ENCODE assay signal across 9 cellular contexts in genomic region chr5:139574641-139575312, GRCh38. TPM values are rescaled to one million over a fixed set of nuclear protein-coding genes. Genes with fewer than 3 reads are reported as not detected.
DNase-seq lines count a peak whose midpoint lies in the region; ATAC-seq, FAIRE-seq and TF ChIP-seq lines count a peak whose summit lies in the region.
"Had no signal": no experiment of that assay in that cellular context is flagged by ENCODE, and none has a peak within 500 bp of the region (broad histone marks: within the 10 kb centered on the region; RNA-seq: fewer than 3 reads in every experiment).

No MANE protein-coding gene starts in this region.

- no peak overlapping the region for H4K91ac ChIP-seq in H1 (replicated peaks; ENCODE audit: insufficient read length, low read length)

- H3K4me1 ChIP-seq in Panc1 (ENCODE audit: control insufficient read depth, insufficient read depth, low read length), result peaks cover 4% of the 10 kb centered on the region; the same call in 1 of the 2 replicates
- H3K4me1 ChIP-seq in H1 (replicated peaks in 1 of 4; ENCODE audit: control insufficient read depth in 3 of 4, insufficient read depth in 4 of 4, low read length in 3 of 4), result peaks cover 0 to 7% (median 0%) of the 10 kb centered on the region in 4 experiments; a peak in 2 of 7 replicates

- no peaks in the 10 kb centered on the region for H3K9me3 Mint-ChIP-seq in naive thymus-derived CD8-positive, alpha-beta T cell

- peaks cover 22 to 25% of the 10 kb centered on the region in 2 experiments for H4K20me1 ChIP-seq in H1 (replicated peaks in 1 of 2; ENCODE audit: control insufficient read depth in 1 of 2, insufficient read depth in 2 of 2, low read length in 2 of 2)

- WGBS in H1 (ENCODE audit: extremely low coverage in 1 of 2, insufficient coverage in 1 of 2, insufficient read length in 1 of 2, insufficient replicate concordance in 2 of 2, low coverage in 1 of 2, low lambda C conversion rate in 2 of 2, missing lambda C conversion rate in 1 of 2), 2 experiments, result 90% methylated on average over 4 of the region's 4 CpGs; no CpG with 5 or more reads in 1 of the 2 experiments

- BruUV-seq in Panc1 (replicated peaks; lab: Mats Ljungman, UMichigan), result TSS peak; percentile 49

- CTCF ChIA-PET in Panc1 (lab: Charles Lee) (interaction anchor here (0.7 to 1.2 kb wide), 3 partner anchors 9 to 52 kb away, joined by 3 to 5 read pairs (median 3); no protein-coding TSS in a partner anchor), H1 (lab: Charles Lee; ENCODE audit: partially characterized antibody) (interaction anchor here (0.5 to 4.9 kb wide), 27 partner anchors 8 to 196 kb away, joined by 3 to 43 read pairs (median 4); partner anchors contain the start of gene UBE2D2)

- H4K5ac ChIP-seq in H1 (ENCODE audit: insufficient read length, low read depth, low read length), result no peak overlapping the region

- H3K27ac Mint-ChIP-seq in naive thymus-derived CD8-positive, alpha-beta T cell, result peak overlapping the region in 9 of 10 donors; percentile 52 to 93 (median 87)

- H2BK120ac ChIP-seq in H1 (replicated peaks; ENCODE audit: low read depth, low read length), result no peak overlapping the region

- no peak overlapping the region for H2AK5ac ChIP-seq in H1 (ENCODE audit: low read depth, low read length)

- no peaks in the 10 kb centered on the region for H3K36me3 ChIP-seq in Panc1 (ENCODE audit: control insufficient read depth, insufficient read depth, low read length)
- peaks cover 0 to 4% (median 0%) of the 10 kb centered on the region in 4 experiments; a peak in 2 of 8 replicates for H3K36me3 ChIP-seq in H1 (ENCODE audit: control insufficient read depth in 2 of 4, insufficient read depth in 4 of 4, low read length in 3 of 4)

- H3K79me2 ChIP-seq in H1 (ENCODE audit: control insufficient read depth in 1 of 2, insufficient read depth in 2 of 2, low read length in 2 of 2), result peaks cover 35 to 94% of the 10 kb centered on the region in 2 experiments

- no peak overlapping the region for H2BK15ac ChIP-seq in H1 (ENCODE audit: low read length)

- TF ChIP-seq RAD21 in H1 (IDR thresholded peaks at IDR 0.05 in 1 of 2, conservative IDR thresholded peaks at IDR 0.05 in 1 of 2; ENCODE audit: low read depth in 2 of 2, low read length in 2 of 2), result peak; percentile 57 to 63

- H3K36me3 Mint-ChIP-seq in naive thymus-derived CD8-positive, alpha-beta T cell, result peaks cover 0 to 30% (median 2%) of the 10 kb centered on the region in 3 donors

- DNase-seq in Ammon's horn (ENCODE audit: low spot score) (peak; percentile 36), GM13976 (ENCODE audit: low spot score) (peak; percentile 44), Panc1 (ENCODE audit: low read depth, low spot score) (no peak), H1 (ENCODE audit: low read depth in 1 of 2, low spot score in 2 of 2) (no peak)
- DNase-seq in naive thymus-derived CD8-positive, alpha-beta T cell, result peak in 6 of 10 donors; percentile 14 to 62 (median 44)
- no peak for DNase-seq in stimulated activated CD4-positive, alpha-beta T cell treated with anti-CD3 and anti-CD28 coated beads, Interleukin-12 subunit alpha, Interleukin-12 subunit beta, amount 100 ng/mL, for 4 hours

- H3K56ac ChIP-seq in H1 (replicated peaks; ENCODE audit: insufficient read length, low read depth, low read length), result no peak overlapping the region

- no peak overlapping the region for H2BK20ac ChIP-seq in H1 (ENCODE audit: low read length)

- ATAC-seq in Panc1 (peak; percentile 71), HG02981 (IDR thresholded peaks at IDR 0.05; ENCODE audit: unreplicated experiment) (no peak), HG02763 (IDR thresholded peaks at IDR 0.05; ENCODE audit: unreplicated experiment) (no peak)
- ATAC-seq in naive thymus-derived CD8-positive, alpha-beta T cell, result peak; percentile 39 to 58

- no peak for TF ChIP-seq EP300 in H1 (IDR thresholded peaks at IDR 0.05; ENCODE audit: borderline replicate concordance in 1 of 2, low read depth in 2 of 2, low read length in 2 of 2)

- no peak overlapping the region for H3K4ac ChIP-seq in H1 (replicated peaks; ENCODE audit: insufficient read length, low read depth, low read length)

- in situ Hi-C loops in GM13976 (cut with MboI; ENCODE audit: low sequenced_read_pairs, unreplicated experiment) (no loop called here), Panc1 (cut with HindIII; ENCODE audit: low pct_unique_long_range_greater_than_20kb, low sequenced_read_pairs) (no loop called here)

- TF ChIP-seq CTCF in GM13976 (IDR thresholded peaks at IDR 0.05; ENCODE audit: borderline replicate concordance, control extremely low read depth, extremely low read depth, insufficient read depth, missing control alignments) (peak; percentile 54), Panc1 (IDR thresholded peaks at IDR 0.05) (no peak; the same call in 1 of the 2 replicates), H1 (IDR thresholded peaks at IDR 0.05; ENCODE audit: control extremely low read depth in 1 of 3, insufficient read depth in 1 of 3, low read depth in 1 of 3, low read length in 3 of 3) (peak in 2 of 3 experiments; percentile 48 to 67; a peak in 2 of 4 replicates)

- H2BK5ac ChIP-seq in H1 (ENCODE audit: low read depth, low read length), result no peak overlapping the region

- H3K27me3 Mint-ChIP-seq in naive thymus-derived CD8-positive, alpha-beta T cell, result no peaks in the 10 kb centered on the region

- no peak overlapping the region for H3K18ac ChIP-seq in H1 (ENCODE audit: extremely low read depth, low read length)

- no peak overlapping the region for H3K23ac ChIP-seq in H1 (ENCODE audit: insufficient read length)

- POLR2A ChIA-PET in Panc1 (lab: Charles Lee) (interaction anchor here (0.5 kb wide), 1 partner anchor 18 kb away, joined by 17 read pairs; no protein-coding TSS in a partner anchor), H1 (lab: Charles Lee; ENCODE audit: partially characterized antibody) (interaction anchor here (0.8 to 1.3 kb wide), 4 partner anchors 12 to 137 kb away, joined by 3 to 8 read pairs (median 4); partner anchors contain the start of gene UBE2D2)
- POLR2A ChIA-PET in naive thymus-derived CD8-positive, alpha-beta T cell (lab: Charles Lee), result interaction anchor here (1.0 to 12.2 kb wide), 3 partner anchors 11 to 59 kb away, joined by 3 to 224 read pairs (median 3); partner anchors contain the start of gene UBE2D2

- H3K27ac ChIP-seq in Panc1 (ENCODE audit: low read length), result no peak overlapping the region
- H3K27ac ChIP-seq in H1 (ENCODE audit: low read depth, low read length), result no peak overlapping the region

- no peak overlapping the region for H3K14ac ChIP-seq in H1 (ENCODE audit: insufficient read length)

- no peak overlapping the region for H4K8ac ChIP-seq in H1 (ENCODE audit: extremely low read depth, insufficient read depth, low read length)

- H3K4me1 Mint-ChIP-seq in naive thymus-derived CD8-positive, alpha-beta T cell, result peaks cover 33 to 87% (median 78%) of the 10 kb centered on the region in 4 donors

- no peak for TF ChIP-seq POLR2A in H1 (IDR thresholded peaks at IDR 0.05; ENCODE audit: control extremely low read depth in 1 of 2, low read depth in 2 of 2, low read length in 2 of 2)

- H3K27me3 ChIP-seq in Panc1 (ENCODE audit: control insufficient read depth, insufficient read depth, low read length) (no peaks in the 10 kb centered on the region), H1 (replicated peaks in 1 of 4; ENCODE audit: control insufficient read depth in 3 of 4, extremely low read depth in 1 of 4, insufficient read depth in 3 of 4, low read length in 3 of 4) (no peaks in the 10 kb centered on the region)

- H3K4me3 ChIP-seq in Panc1 (ENCODE audit: low read depth in 2 of 2, low read length in 2 of 2) (no peak overlapping the region), H1 (ENCODE audit: extremely low read depth in 1 of 4, insufficient read depth in 2 of 4, low read depth in 3 of 4, low read length in 4 of 4) (no peak overlapping the region)

- H3K9ac ChIP-seq in H1 (replicated peaks in 1 of 4; ENCODE audit: extremely low read depth in 1 of 4, low read depth in 3 of 4, low read length in 3 of 4), result no peak overlapping the region

- H2BK12ac ChIP-seq in H1 (ENCODE audit: low read depth, low read length), result no peak overlapping the region

- H3K9me3 ChIP-seq in Panc1 (ENCODE audit: control insufficient read depth, insufficient read depth, low read depth, low read length), result no peaks in the 10 kb centered on the region
- H3K9me3 ChIP-seq in H1 (ENCODE audit: insufficient read depth in 2 of 2, low read depth in 1 of 2, low read length in 1 of 2), result no peaks in the 10 kb centered on the region

- H2AFZ ChIP-seq in H1 (ENCODE audit: low read length), result no peak overlapping the region

- no peaks in the 10 kb centered on the region for H3K23me2 ChIP-seq in H1 (ENCODE audit: low read depth, low read length)

- H3K4me2 ChIP-seq in H1 (ENCODE audit: insufficient read depth in 1 of 2, low read depth in 2 of 2, low read length in 2 of 2), result no peak overlapping the region

- intact Hi-C loops in Panc1 (cut with micrococcal nuclease; ENCODE audit: unreplicated experiment), result no loop called here

- peaks cover 15% of the 10 kb centered on the region for H3K79me1 ChIP-seq in H1 (ENCODE audit: low read depth, low read length)

- peak overlapping the region in 9 of 10 donors; percentile 23 to 75 (median 65) for H3K4me3 Mint-ChIP-seq in naive thymus-derived CD8-positive, alpha-beta T cell

- no peak for FAIRE-seq in H1 (lab: Jason Lieb, UNC)
- FAIRE-seq: islet of Langerhans had no signal

TF ChIP-seq in H1, 55 proteins besides CTCF, POLR2A, EP300 and RAD21:
- TF ChIP-seq KDM1A (IDR thresholded peaks at IDR 0.05; ENCODE audit: borderline replicate concordance, low read length) (peak; percentile 35; the same call in 1 of the 2 replicates), FOSL1 (IDR thresholded peaks at IDR 0.05; ENCODE audit: insufficient read depth, low read depth, low read length) (no peak)
TF ChIP-seq in H1: peak in this region for 1.

RNA-seq across cellular contexts. Expression of gene UBE2D2, which starts 13.6 kb away (rescaled TPM):
- 222 TPM for total RNA-seq in Panc1 (2021; ENCODE audit: unreplicated experiment)
- 98.2 TPM for polyA plus RNA-seq in Panc1 (2012; ENCODE audit: insufficient read length)
- total RNA-seq in H1 (2021; fragmentation: NEBNext Ultra II Directional; extraction: Animal tissue kit (Norgen Biotek cat#: 25700)), result 194 and 203 TPM in 2 replicates
- polyA plus RNA-seq in H1 (2011; rRNA removed), result 57.8 and 66.9 TPM in 2 replicates
- polyA plus RNA-seq in H1 (2011; cell fraction: cytosol; rRNA removed), result 57.5 TPM
- polyA plus RNA-seq in H1 (2011; cell fraction: nucleus; rRNA removed), result 20.2 TPM
- 137 to 209 TPM (median 142 TPM) in 4 replicates for polyA plus RNA-seq in H1 (2012, experiment 1 of 2)
- polyA plus RNA-seq in H1 (2012, experiment 2 of 2), result 246 TPM
- polyA plus RNA-seq in H1 (2013, experiment 1 of 2), result 91.5 TPM
- polyA plus RNA-seq in H1 (2013, experiment 2 of 2), result 95.8 TPM
- 46.3 and 52.7 TPM in 2 replicates for polyA minus RNA-seq in H1 (2011; rRNA and poly(A)+ RNA removed)
- 70.2 TPM for polyA minus RNA-seq in H1 (2011; cell fraction: cytosol; rRNA and poly(A)+ RNA removed)
- 30.4 TPM for polyA minus RNA-seq in H1 (2011; cell fraction: nucleus; rRNA and poly(A)+ RNA removed)
- total RNA-seq in naive thymus-derived CD8-positive, alpha-beta T cell, result 100 to 1,000 TPM; 223 to 236 TPM
- 100 to 1,000 TPM; 356 to 403 (median 359) TPM for polyA plus RNA-seq in naive thymus-derived CD8-positive, alpha-beta T cell

Comparison
In these comparisons a context has a peak if more than half of its experiments do, and no peak if none do; other contexts are left out.
1. DNase-seq: peak in Ammon's horn (single experiment), GM13976 (single experiment) and naive thymus-derived CD8-positive, alpha-beta T cell (6 of 10); none in Panc1 (single experiment), H1 (0 of 2) and stimulated activated CD4-positive, alpha-beta T cell treated with anti-CD3 and anti-CD28 coated beads, Interleukin-12 subunit alpha, Interleukin-12 subunit beta, amount 100 ng/mL, for 4 hours (single experiment).
2. ATAC-seq: peak in Panc1 (single experiment) and naive thymus-derived CD8-positive, alpha-beta T cell (2 of 2); none in HG02981 (single experiment) and HG02763 (single experiment).